In genomic region chr4:30718889-30719252, GRCh38 we compare ENCODE assay signal across 8 cellular contexts. TPM values are rescaled to one million over a fixed set of nuclear protein-coding genes. Genes with fewer than 3 reads are reported as not detected.
DNase-seq lines count a peak whose midpoint lies in the region; ATAC-seq and TF ChIP-seq lines count a peak whose summit lies in the region.

No MANE protein-coding gene starts in this region.

- peaks cover 2% of the 10 kb centered on the region for H3K9me3 Mint-ChIP-seq in neural progenitor cell

- no peak for ATAC-seq in GM18502 (IDR thresholded peaks at IDR 0.05; ENCODE audit: poor library complexity, unreplicated experiment)
- no peak for ATAC-seq in HG02763 (IDR thresholded peaks at IDR 0.05; ENCODE audit: unreplicated experiment)

- no peak overlapping the region for H3K27ac ChIP-seq in MM.1S (ENCODE audit: low read length)
- no peak overlapping the region for H3K27ac ChIP-seq in neural progenitor cell

- no peaks in the 10 kb centered on the region for H4K20me1 ChIP-seq in MM.1S (ENCODE audit: insufficient read depth, low read length)
- peaks cover 7% of the 10 kb centered on the region for H4K20me1 ChIP-seq in neural progenitor cell (ENCODE audit: low read depth)

- H3K4me3 ChIP-seq in MM.1S (ENCODE audit: low read length) (peak overlapping the region; percentile 61), endocrine pancreas (ENCODE audit: control insufficient read depth, insufficient read depth, low read length) (peak overlapping the region; percentile 39), neural progenitor cell (peak overlapping the region; percentile 73)

- H3K79me2 ChIP-seq in MM.1S (ENCODE audit: low read length) = no peaks in the 10 kb centered on the region
- H3K79me2 ChIP-seq in neural progenitor cell (ENCODE audit: low read depth) = no peaks in the 10 kb centered on the region

- H3K27me3 ChIP-seq in MM.1S (replicated peaks; ENCODE audit: insufficient read depth, low read length) (no peaks in the 10 kb centered on the region), endocrine pancreas (ENCODE audit: control insufficient read depth, insufficient read depth, low read length) (peaks cover 5% of the 10 kb centered on the region), neural progenitor cell (peaks cover 42% of the 10 kb centered on the region)

- DNase-seq in COR-L47 (lab: John Stamatoyannopoulos, UW) (peak; percentile 14), MM.1S (no peak), neural progenitor cell (ENCODE audit: low spot score) (peak; percentile 52), KG1 (lab: John Stamatoyannopoulos, UW) (no peak), occipital lobe (lab: John Stamatoyannopoulos, UW) (no peak)

- H3K9ac ChIP-seq in MM.1S (ENCODE audit: low read length) = no peak overlapping the region
- no peak overlapping the region for H3K9ac ChIP-seq in endocrine pancreas (ENCODE audit: control insufficient read depth, insufficient read depth, low read length)
- H3K9ac ChIP-seq in neural progenitor cell = no peak overlapping the region

- peaks cover 6% of the 10 kb centered on the region; the same call in 1 of the 2 replicates for H3K4me1 ChIP-seq in MM.1S (ENCODE audit: low read length)
- H3K4me1 ChIP-seq in endocrine pancreas (ENCODE audit: control insufficient read depth, insufficient read depth, low read length) = no peaks in the 10 kb centered on the region
- peaks cover 6% of the 10 kb centered on the region for H3K4me1 ChIP-seq in neural progenitor cell

- H3K4me3 Mint-ChIP-seq in neural progenitor cell = peak overlapping the region; percentile 100

- H3K4me2 ChIP-seq in MM.1S (ENCODE audit: low read depth, low read length) (peak overlapping the region; percentile 88), neural progenitor cell (peak overlapping the region; percentile 90)

- peaks cover 7% of the 10 kb centered on the region for H3K36me3 Mint-ChIP-seq in neural progenitor cell

- H3K9me3 ChIP-seq in MM.1S (replicated peaks; ENCODE audit: insufficient read depth, low read length) (no peaks in the 10 kb centered on the region), endocrine pancreas (ENCODE audit: control insufficient read depth, low read length) (no peaks in the 10 kb centered on the region), neural progenitor cell (ENCODE audit: low read depth) (no peaks in the 10 kb centered on the region)

- H3K36me3 ChIP-seq in MM.1S (replicated peaks; ENCODE audit: insufficient read depth, low read length) (no peaks in the 10 kb centered on the region), endocrine pancreas (ENCODE audit: control insufficient read depth, insufficient read depth, low read length) (no peaks in the 10 kb centered on the region), neural progenitor cell (no peaks in the 10 kb centered on the region)

- 0 out of 2 replicates have a peak overlapping the region, but pooled peaks have one; percentile 51 for H2AFZ ChIP-seq in MM.1S (ENCODE audit: low read length)
- H2AFZ ChIP-seq in neural progenitor cell (replicated peaks) = peak overlapping the region; percentile 92

- H3F3A ChIP-seq in MM.1S (ENCODE audit: insufficient read depth, low read length) (peaks cover 8% of the 10 kb centered on the region; the same call in 1 of the 2 replicates), neural progenitor cell (ENCODE audit: low read depth) (peaks cover 55% of the 10 kb centered on the region)

- H3K27me3 Mint-ChIP-seq in neural progenitor cell (ENCODE audit: insufficient read depth, low read depth) = peaks cover 10% of the 10 kb centered on the region

- peak; percentile 12; the same call in 1 of the 2 replicates for TF ChIP-seq CTCF in MM.1S (IDR thresholded peaks at IDR 0.05; ENCODE audit: low read length)
- TF ChIP-seq CTCF in neural progenitor cell (IDR thresholded peaks at IDR 0.05) = no peak

- peaks cover 21% of the 10 kb centered on the region for H3K4me1 Mint-ChIP-seq in neural progenitor cell

- H3K9me2 ChIP-seq in MM.1S (replicated peaks; ENCODE audit: insufficient read depth, low read length) = no peaks in the 10 kb centered on the region

- peak overlapping the region; percentile 99 for H3K27ac Mint-ChIP-seq in neural progenitor cell

RNA-seq across cellular contexts. Expression of gene PCDH7, which starts 1.3 kb away (rescaled TPM):
- total RNA-seq in neural progenitor cell (ENCODE audit: low replicate concordance) (7.9 and 8.1 TPM in 2 replicates), occipital lobe (115 TPM)

Comparison
In these comparisons a context has a peak if more than half of its experiments do, and no peak if none do; other contexts are left out.
1. DNase-seq: peak in COR-L47 (single experiment) and neural progenitor cell (single experiment); none in MM.1S (single experiment), KG1 (single experiment) and occipital lobe (single experiment).
2. RNA of gene PCDH7, which starts 1.3 kb away (total RNA-seq): 115 TPM in occipital lobe (single experiment); 7.9 to 8.1 TPM in neural progenitor cell; every median in the first group is over 10 times any median in the second.
3. Peak in every context shown above with its lines, with median percentiles within 50 percentile points of each other: H3K4me3 ChIP-seq.